In the genomic region with DNA sequence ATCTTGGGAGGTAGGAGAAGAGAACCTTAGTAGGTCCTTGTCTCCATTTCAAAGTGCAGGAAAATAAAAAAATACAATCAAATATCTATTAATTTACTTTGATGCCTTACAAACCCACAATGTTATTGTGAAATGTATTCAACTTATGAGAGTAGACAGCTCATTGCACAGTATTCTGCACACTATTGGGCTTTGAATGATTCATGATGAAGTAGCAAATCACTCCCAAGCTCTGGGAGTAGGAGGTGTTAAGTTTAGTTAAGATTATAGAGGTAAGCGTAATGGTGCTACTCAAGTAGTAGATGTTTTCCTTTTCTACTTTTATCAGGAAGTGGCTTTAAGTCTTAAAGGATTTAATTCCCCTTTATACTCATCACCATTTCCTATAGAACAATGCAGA, we compare ENCODE assay signal across 11 cellular contexts. TPM values are rescaled to one million over a fixed set of nuclear protein-coding genes. Genes with fewer than 3 reads are reported as not detected.
"Had no signal": no experiment of that assay in that cellular context is flagged by ENCODE, and none has a peak within 500 bp of the region (broad histone marks: within the 10 kb centered on the region; RNA-seq: fewer than 3 reads in every experiment).

No MANE protein-coding gene starts in this region.

- ATAC-seq: HCT116, HepG2 had no signal

- H3K4me3 ChIP-seq: GM23248, HAP-1 had no signal

- H3K9ac ChIP-seq: GM23248 had no signal

- H3K36me3 ChIP-seq: HAP-1 had no signal

- H2AFZ ChIP-seq: GM23248 had no signal

- H3K4me1 ChIP-seq: HAP-1 had no signal

- H3K27ac ChIP-seq: GM23248, HL-60 had no signal

- FAIRE-seq: HepG2 had no signal

- DNase-seq: GM23248, GOT3, H7, HFFc6 had no signal

- H3K9me3 ChIP-seq: HAP-1 had no signal

RNA-seq across cellular contexts. Expression of a gene that starts 32.8 kb away (rescaled TPM):
- total RNA-seq: GM23248, H4, HepG2, HFFc6, HT1080 had no signal
- polyA plus RNA-seq: GM23248, HepG2, IgD-negative memory B cell had no signal
